1 cellular context compared by ENCODE assay signal in genomic region chr9:96461336-96461735, GRCh38.
TF ChIP-seq lines count a peak whose summit lies in the region.

No MANE protein-coding gene starts in this region.

TF ChIP-seq in GM12878, 131 proteins besides CTCF, POLR2A, EP300 and RAD21:
- no peak for TF ChIP-seq SIX5 (IDR thresholded peaks at IDR 0.05; ENCODE audit: low read depth, low read length, severe bottlenecking)
- no peak for TF ChIP-seq CUX1 (IDR thresholded peaks at IDR 0.05; ENCODE audit: insufficient replicate concordance, low read depth, low read length)
- no peak for TF ChIP-seq MTA2 (IDR thresholded peaks at IDR 0.05; ENCODE audit: low read depth)
- no peak for TF ChIP-seq ZNF687 (IDR thresholded peaks at IDR 0.05)
- TF ChIP-seq BRCA1 (IDR thresholded peaks at IDR 0.05; ENCODE audit: low read depth, low read length), result no peak
- TF ChIP-seq IKZF2 (IDR thresholded peaks at IDR 0.05), result no peak
- TF ChIP-seq NFXL1 (IDR thresholded peaks at IDR 0.05; ENCODE audit: borderline replicate concordance), result no peak
- TF ChIP-seq PBX3 (IDR thresholded peaks at IDR 0.05; ENCODE audit: insufficient replicate concordance, low read depth, low read length), result no peak
- no peak for TF ChIP-seq HDAC6 (IDR thresholded peaks at IDR 0.05; ENCODE audit: unreplicated experiment)
- TF ChIP-seq USF2 (IDR thresholded peaks at IDR 0.05; ENCODE audit: borderline replicate concordance, low read depth, low read length), result no peak
- no peak for TF ChIP-seq ATF7 (IDR thresholded peaks at IDR 0.05; ENCODE audit: low read depth)
- TF ChIP-seq POLR2AphosphoS5 (IDR thresholded peaks at IDR 0.05; ENCODE audit: low read length), result no peak
- TF ChIP-seq TBL1XR1 (IDR thresholded peaks at IDR 0.05; ENCODE audit: low read depth, low read length), result no peak
- no peak for TF ChIP-seq CBFB (IDR thresholded peaks at IDR 0.05; ENCODE audit: low read depth)
- no peak for TF ChIP-seq PKNOX1 (IDR thresholded peaks at IDR 0.05)
- TF ChIP-seq ETV6 (conservative IDR thresholded peaks at IDR 0.05 in 1 of 2, IDR thresholded peaks at IDR 0.05 in 1 of 2; ENCODE audit: borderline replicate concordance in 1 of 2, low read depth in 1 of 2), result no peak
- no peak for TF ChIP-seq FOXM1 (IDR thresholded peaks at IDR 0.05; ENCODE audit: low read depth, low read length)
